8 cellular contexts compared by ENCODE assay signal in genomic region chr19:48290341-48290922, GRCh38. TPM values are rescaled to one million over a fixed set of nuclear protein-coding genes. Genes with fewer than 3 reads are reported as not detected.
DNase-seq lines count a peak whose midpoint lies in the region; ATAC-seq, FAIRE-seq and TF ChIP-seq lines count a peak whose summit lies in the region.

No MANE protein-coding gene starts in this region.

- in situ Hi-C loops in K562 (cut with MboI), result no loop called here

- TF ChIP-seq EP300 in K562 (IDR thresholded peaks at IDR 0.05; ENCODE audit: low read length), result no peak
- no peak for TF ChIP-seq EP300 in tibial nerve (IDR thresholded peaks at IDR 0.05)

- H3K9ac ChIP-seq in K562 (ENCODE audit: insufficient read depth in 1 of 2, low read depth in 2 of 2, low read length in 2 of 2), result peak overlapping the region in 1 of 2 experiments; percentile 89; a peak in 1 of 4 replicates

- no peak for TF ChIP-seq RAD21 in K562 (CRISPR knock-in tag; conservative IDR thresholded peaks at IDR 0.05 in 1 of 2, IDR thresholded peaks at IDR 0.05 in 1 of 2)

- H4K20me1 ChIP-seq in K562 (replicated peaks; ENCODE audit: control insufficient read depth, insufficient read depth, low read length), result no peaks in the 10 kb centered on the region

- no peaks in the 10 kb centered on the region for H3K27me3 ChIP-seq in A673 (replicated peaks; ENCODE audit: insufficient read depth, low read depth, low read length, poor library complexity)
- peaks cover 0 to 10% of the 10 kb centered on the region in 2 experiments; a peak in 2 of 5 replicates for H3K27me3 ChIP-seq in K562 (ENCODE audit: control insufficient read depth in 2 of 2, insufficient read depth in 2 of 2, low read length in 2 of 2)
- H3K27me3 ChIP-seq in tibial nerve, result peaks cover 0 to 7% of the 10 kb centered on the region in 2 donors

- H3K9me3 ChIP-seq in A673 (ENCODE audit: low read depth, low read length, poor library complexity, severe bottlenecking) (peaks cover 10% of the 10 kb centered on the region), K562 (replicated peaks; ENCODE audit: control insufficient read depth, insufficient read depth, low read depth, low read length) (0 out of 2 replicates have a peak, but pooled peaks cover 1% of the 10 kb centered on the region), tibial nerve (peaks cover 0 to 10% (median 0%) of the 10 kb centered on the region in 4 donors)

- POLR2A ChIA-PET in A673 (lab: Charles Lee; ENCODE audit: low non-redundant PET) (no interaction called here), HEK293T (lab: Yijun Ruan, JAX) (interaction anchor here (0.6 to 1.4 kb wide), 3 partner anchors 17 to 24 kb away, joined by 3 to 4 read pairs (median 3); no protein-coding TSS in a partner anchor), K562 (lab: Yijun Ruan, JAX) (no interaction called here)

- no peaks in the 10 kb centered on the region for H3K9me1 ChIP-seq in K562 (ENCODE audit: control insufficient read depth, insufficient read depth, low read length)

- BruUV-seq in A673 (replicated peaks; lab: Mats Ljungman, UMichigan) (no TSS peak), K562 (replicated peaks; lab: Mats Ljungman, UMichigan) (no TSS peak)

- TF ChIP-seq POLR2A in K562 (conservative IDR thresholded peaks at IDR 0.05) (no peak), tibial nerve (IDR thresholded peaks at IDR 0.05) (no peak)

- no peaks in the 10 kb centered on the region for H3K4me1 ChIP-seq in A673 (ENCODE audit: insufficient read depth, low read length, poor library complexity, severe bottlenecking)
- peaks cover 7 to 13% of the 10 kb centered on the region in 2 experiments; a peak in 4 of 5 replicates for H3K4me1 ChIP-seq in K562 (replicated peaks in 1 of 2; ENCODE audit: control insufficient read depth in 2 of 2, insufficient read depth in 2 of 2, low read length in 2 of 2)
- H3K4me1 ChIP-seq in tibial nerve, result peaks cover 0 to 15% (median 3%) of the 10 kb centered on the region in 4 donors

- peak overlapping the region; percentile 85 for H2AFZ ChIP-seq in K562 (ENCODE audit: low read depth, low read length)

- FAIRE-seq in K562 (lab: Jason Lieb, UNC), result no peak
- no peak for FAIRE-seq in urothelium cell line (lab: Jason Lieb, UNC)

- no peaks in the 10 kb centered on the region for H3K79me2 ChIP-seq in K562 (ENCODE audit: control insufficient read depth, insufficient read depth, low read length)

- intact Hi-C loops in A673 (cut with micrococcal nuclease; ENCODE audit: unreplicated experiment) (no loop called here), K562 (cut with micrococcal nuclease) (loop anchor here (10.0 kb wide), 1 partner anchor 186 kb away; no protein-coding TSS in a partner anchor)

- H3K4me3 ChIP-seq in A673 (ENCODE audit: low read depth, low read length, poor library complexity, severe bottlenecking), result peak overlapping the region; percentile 69
- peak overlapping the region; percentile 30 for H3K4me3 ChIP-seq in K562
- peak overlapping the region in 2 of 4 donors; percentile 40 to 44 for H3K4me3 ChIP-seq in tibial nerve

- TF ChIP-seq CTCF in A673 (conservative IDR thresholded peaks at IDR 0.05; ENCODE audit: low read depth, low read length) (peak; percentile 19; the same call in 1 of the 2 replicates), K562 (IDR thresholded peaks at IDR 0.05 in 2 of 3, conservative IDR thresholded peaks at IDR 0.05 in 1 of 3; ENCODE audit: insufficient read depth in 2 of 3, low read depth in 1 of 3, low read length in 3 of 3) (no peak), tibial nerve (IDR thresholded peaks at IDR 0.05) (no peak)

- peak overlapping the region; percentile 83 for H3K4me2 ChIP-seq in K562 (ENCODE audit: insufficient read depth, low read length)

- CTCF ChIA-PET in A673 (lab: Charles Lee), result interaction anchor here (0.7 to 1.9 kb wide), 2 partner anchors 13 to 19 kb away, joined by 3 to 5 read pairs; no protein-coding TSS in a partner anchor
- CTCF ChIA-PET in HEK293T (lab: Yijun Ruan, JAX), result interaction anchor here (0.5 to 1.8 kb wide), 5 partner anchors 14 to 116 kb away, joined by 3 to 10 read pairs (median 4); partner anchors contain the start of gene ZNF114
- CTCF ChIA-PET in K562 (lab: Yijun Ruan, JAX; ENCODE audit: low intra/inter-chr PET ratio), result interaction anchor here (0.6 to 3.3 kb wide), 4 partner anchors 23 to 327 kb away, joined by 4 to 26 read pairs (median 7); no protein-coding TSS in a partner anchor

- peak; percentile 48; the same call in 1 of the 3 replicates for ATAC-seq in K562

- H3K27ac ChIP-seq in A673 (ENCODE audit: low read depth, low read length, poor library complexity, severe bottlenecking), result peak overlapping the region; percentile 71
- H3K27ac ChIP-seq in K562 (ENCODE audit: extremely low read depth, low read depth, low read length), result no peak overlapping the region
- H3K27ac ChIP-seq in tibial nerve, result no peak overlapping the region

- H3K36me3 ChIP-seq in A673 (ENCODE audit: insufficient read depth, low read length, poor library complexity, severe bottlenecking) (peaks cover 16% of the 10 kb centered on the region), K562 (ENCODE audit: control insufficient read depth, insufficient read depth, low read length) (no peaks in the 10 kb centered on the region), tibial nerve (peaks cover 0 to 7% (median 0%) of the 10 kb centered on the region in 3 donors)

- DNase-seq in A673 (ENCODE audit: low spot score) (peak; percentile 36), HEK293T (ENCODE audit: extremely low spot score) (peak; percentile 38), K562 (ENCODE audit: extremely low read depth in 1 of 4, low spot score in 3 of 4) (peak in 2 of 4 experiments; percentile 57 to 61), kidney glomerular epithelial cell (lab: John Stamatoyannopoulos, UW) (peak; percentile 65), urothelium cell line (ENCODE audit: low spot score) (peak; percentile 84), tibial nerve (ENCODE audit: low spot score in 2 of 2) (no peak), ureter (ENCODE audit: low spot score) (no peak)
- no peak for DNase-seq in stimulated activated CD4-positive, alpha-beta T cell treated with anti-CD3 and anti-CD28 coated beads, Interleukin-4, amount 100 ng/mL, for 4 hours

- WGBS in K562 (ENCODE audit: insufficient coverage, low coverage, missing lambda C conversion rate), result 15% methylated on average over 9 of the region's 17 CpGs
- 12 to 21% methylated on average over 17 of the region's 17 CpGs for WGBS in tibial nerve, 2 donors

RNA-seq across cellular contexts. Expression of gene ZNF114, which starts 20.6 kb away (rescaled TPM):
- total RNA-seq in A673 (2021) (9.5 and 11.7 TPM in 2 replicates), K562 (2014; rRNA removed) (not detected in 2 replicates), K562 (2014; rRNA removed; fragmentation: Illumina TruSeq; extraction: Trizol) (not detected in 2 replicates), K562 (2015; rRNA removed; fragmentation: Illumina TruSeq; extraction: Trizol) (not detected in 2 replicates), K562 (2021) (not detected in 2 replicates), tibial nerve (under 1 TPM in 1 of 4 donors, not detected in 3; 0.21 TPM), ureter (0.44 TPM)
- not detected in 2 replicates for total RNA-seq in K562 (2011; cell fraction: chromatin; rRNA removed; ENCODE audit: low replicate concordance)
- total RNA-seq in K562 (2011; cell fraction: nucleolus; rRNA removed), result not detected in 2 replicates
- total RNA-seq in K562 (2011; cell fraction: nucleoplasm; rRNA removed), result not detected in 2 replicates
- polyA plus RNA-seq in K562 (2011; rRNA removed) (not detected in 2 replicates), K562 (2014; fragmentation: Illumina TruSeq; extraction: Trizol) (not detected in 2 replicates), K562 (2014; fragmentation: Nextera tagmentation; extraction: Ambion mirVana) (not detected), K562 (2014; rRNA removed) (not detected in 2 replicates)
- not detected in 2 replicates for polyA plus RNA-seq in K562 (2011; cell fraction: cytosol; rRNA removed)
- polyA plus RNA-seq in K562 (2011; cell fraction: nucleus; rRNA removed), result not detected in 2 replicates
- polyA plus RNA-seq in K562 (2012), result not detected in 2 replicates
- not detected in 2 replicates for polyA minus RNA-seq in K562 (2011; rRNA and poly(A)+ RNA removed)
- not detected in 2 replicates for polyA minus RNA-seq in K562 (2011; cell fraction: cytosol; rRNA and poly(A)+ RNA removed)
- polyA minus RNA-seq in K562 (2011; cell fraction: nucleus; rRNA and poly(A)+ RNA removed), result not detected in 2 replicates

RNA-seq across cellular contexts. Expression of gene CARD8, which starts 34.7 kb away (rescaled TPM):
- total RNA-seq in A673 (2021) (139 and 151 TPM in 2 replicates), K562 (2014; rRNA removed) (9.9 and 11.5 TPM in 2 replicates), K562 (2014; rRNA removed; fragmentation: Illumina TruSeq; extraction: Trizol) (25.2 and 26.4 TPM in 2 replicates), K562 (2015; rRNA removed; fragmentation: Illumina TruSeq; extraction: Trizol) (22.0 and 23.8 TPM in 2 replicates), K562 (2021) (16.0 and 18.6 TPM in 2 replicates), tibial nerve (10 to 100 TPM; 33.7 to 54.0 (median 38.8) TPM), ureter (47.3 TPM)
- total RNA-seq in K562 (2011; cell fraction: chromatin; rRNA removed; ENCODE audit: low replicate concordance), result 58.7 and 125 TPM in 2 replicates
- total RNA-seq in K562 (2011; cell fraction: nucleolus; rRNA removed), result 30.7 and 35.2 TPM in 2 replicates
- total RNA-seq in K562 (2011; cell fraction: nucleoplasm; rRNA removed), result 52.3 and 75.5 TPM in 2 replicates
- polyA plus RNA-seq in K562 (2011; rRNA removed) (16.0 and 20.8 TPM in 2 replicates), K562 (2014; fragmentation: Illumina TruSeq; extraction: Trizol) (18.3 and 25.5 TPM in 2 replicates), K562 (2014; fragmentation: Nextera tagmentation; extraction: Ambion mirVana) (10 to 100 TPM; 17.4 to 18.3 TPM), K562 (2014; rRNA removed) (20.6 and 23.1 TPM in 2 replicates)
- polyA plus RNA-seq in K562 (2011; cell fraction: cytosol; rRNA removed), result 8.3 and 10.2 TPM in 2 replicates
- 61.8 and 88.2 TPM in 2 replicates for polyA plus RNA-seq in K562 (2011; cell fraction: nucleus; rRNA removed)
- 16.8 and 17.4 TPM in 2 replicates for polyA plus RNA-seq in K562 (2012)
- 22.6 and 27.3 TPM in 2 replicates for polyA minus RNA-seq in K562 (2011; rRNA and poly(A)+ RNA removed)
- 6.9 and 7.1 TPM in 2 replicates for polyA minus RNA-seq in K562 (2011; cell fraction: cytosol; rRNA and poly(A)+ RNA removed)
- polyA minus RNA-seq in K562 (2011; cell fraction: nucleus; rRNA and poly(A)+ RNA removed), result 27.2 and 38.7 TPM in 2 replicates

RNA-seq across cellular contexts. Expression of gene EMP3, which starts 34.9 kb away (rescaled TPM):
- 170 and 187 TPM in 2 replicates for total RNA-seq in A673 (2021)
- total RNA-seq in K562 (2011; cell fraction: chromatin; rRNA removed; ENCODE audit: low replicate concordance), result 94.2 and 300 TPM in 2 replicates
- total RNA-seq in K562 (2011; cell fraction: nucleolus; rRNA removed), result 624 and 788 TPM in 2 replicates
- 425 and 454 TPM in 2 replicates for total RNA-seq in K562 (2011; cell fraction: nucleoplasm; rRNA removed)
- 137 and 194 TPM in 2 replicates for total RNA-seq in K562 (2014; rRNA removed)
- 184 and 204 TPM in 2 replicates for total RNA-seq in K562 (2014; rRNA removed; fragmentation: Illumina TruSeq; extraction: Trizol)
- total RNA-seq in K562 (2015; rRNA removed; fragmentation: Illumina TruSeq; extraction: Trizol), result 386 and 393 TPM in 2 replicates
- total RNA-seq in K562 (2021), result 296 and 321 TPM in 2 replicates
- 355 and 448 TPM in 2 replicates for polyA plus RNA-seq in K562 (2011; rRNA removed)
- polyA plus RNA-seq in K562 (2011; cell fraction: cytosol; rRNA removed), result 690 and 1,312 TPM in 2 replicates
- polyA plus RNA-seq in K562 (2011; cell fraction: nucleus; rRNA removed), result 177 and 267 TPM in 2 replicates
- polyA plus RNA-seq in K562 (2012), result 325 and 506 TPM in 2 replicates
- 308 and 333 TPM in 2 replicates for polyA plus RNA-seq in K562 (2014; fragmentation: Illumina TruSeq; extraction: Trizol)
- polyA plus RNA-seq in K562 (2014; fragmentation: Nextera tagmentation; extraction: Ambion mirVana), result 100 to 1,000 TPM; 123 to 227 TPM
- polyA plus RNA-seq in K562 (2014; rRNA removed), result 314 and 369 TPM in 2 replicates
- polyA minus RNA-seq in K562 (2011; rRNA and poly(A)+ RNA removed), result 191 and 276 TPM in 2 replicates
- polyA minus RNA-seq in K562 (2011; cell fraction: cytosol; rRNA and poly(A)+ RNA removed), result 149 and 202 TPM in 2 replicates
- polyA minus RNA-seq in K562 (2011; cell fraction: nucleus; rRNA and poly(A)+ RNA removed), result 51.7 and 64.9 TPM in 2 replicates
- total RNA-seq in tibial nerve, result 10 to 100 TPM; 22.2 to 52.5 (median 33.3) TPM
- 31.6 TPM for total RNA-seq in ureter

Comparison
In these comparisons a context has a peak if more than half of its experiments do, and no peak if none do; other contexts are left out.
1. DNase-seq: peak in A673 (single experiment), HEK293T (single experiment), kidney glomerular epithelial cell (single experiment) and urothelium cell line (single experiment); none in tibial nerve (0 of 2), stimulated activated CD4-positive, alpha-beta T cell treated with anti-CD3 and anti-CD28 coated beads, Interleukin-4, amount 100 ng/mL, for 4 hours (0 of 2) and ureter (single experiment).